In the genomic region with DNA sequence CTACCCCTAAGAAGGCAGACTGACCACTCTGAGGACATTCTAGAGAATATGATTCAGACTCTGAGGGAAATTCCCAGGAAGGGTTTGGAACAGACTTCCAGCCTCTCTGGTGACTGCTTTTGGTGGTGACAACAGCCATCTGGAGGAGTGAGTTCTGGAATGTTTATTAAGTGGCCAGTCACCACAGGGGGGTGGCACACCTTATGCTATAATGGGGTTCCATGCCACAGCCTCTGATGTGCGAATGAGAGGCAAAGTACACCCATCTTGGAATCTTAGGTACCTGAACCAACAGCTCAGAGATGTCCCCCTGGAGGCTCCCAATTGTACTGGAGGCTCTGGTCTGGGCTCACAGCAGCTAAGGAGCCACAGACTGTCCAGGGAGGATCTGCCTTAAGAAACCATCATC, we compare ENCODE assay signal across 17 cellular contexts. TPM values are rescaled to one million over a fixed set of nuclear protein-coding genes. Genes with fewer than 3 reads are reported as not detected.
DNase-seq lines count a peak whose midpoint lies in the region; ATAC-seq, FAIRE-seq and TF ChIP-seq lines count a peak whose summit lies in the region.
"Had no signal": no experiment of that assay in that cellular context is flagged by ENCODE, and none has a peak within 500 bp of the region (broad histone marks: within the 10 kb centered on the region; RNA-seq: fewer than 3 reads in every experiment).

No MANE protein-coding gene starts in this region.

- H3K4me3 ChIP-seq in HepG2 (replicated peaks in 1 of 3; ENCODE audit: insufficient read depth in 1 of 3, low read depth in 2 of 3, low read length in 3 of 3) (no peak overlapping the region), right lobe of liver (no peak overlapping the region), astrocyte (ENCODE audit: insufficient read depth, low read depth, low read length) (no peak overlapping the region)
- H3K4me3 ChIP-seq: skin epidermis had no signal

- no peak for TF ChIP-seq CTCF in HepG2 (CRISPR knock-in tag; IDR thresholded peaks at IDR 0.05)
- TF ChIP-seq CTCF in right lobe of liver (IDR thresholded peaks at IDR 0.05): no peak
- TF ChIP-seq CTCF in astrocyte (IDR thresholded peaks at IDR 0.05; ENCODE audit: insufficient read depth, low read depth, low read length): no peak

- H3K27me3 ChIP-seq in HepG2 (ENCODE audit: control insufficient read depth in 1 of 2, insufficient read depth in 2 of 2, low read length in 2 of 2) (no peaks in the 10 kb centered on the region), right lobe of liver (no peaks in the 10 kb centered on the region), astrocyte (ENCODE audit: insufficient read depth, low read length) (no peaks in the 10 kb centered on the region)

- 0 out of 4 replicates have a peak, but pooled peaks of 1 of the 2 experiments have one; percentile 2 for TF ChIP-seq POLR2A in HepG2 (IDR thresholded peaks at IDR 0.05; ENCODE audit: insufficient read depth in 1 of 2, low read depth in 2 of 2, low read length in 2 of 2)
- TF ChIP-seq POLR2A in right lobe of liver (IDR thresholded peaks at IDR 0.05): no peak

- H2AFZ ChIP-seq in HepG2 (ENCODE audit: low read length) (no peak overlapping the region), astrocyte (ENCODE audit: low read depth, low read length) (no peak overlapping the region)

- H3K27ac Mint-ChIP-seq in astrocyte (ENCODE audit: unreplicated experiment): peak overlapping the region; percentile 9
- no peak overlapping the region for H3K27ac Mint-ChIP-seq in activated CD4-positive, alpha-beta memory T cell treated with anti-CD3 and anti-CD28 coated beads for 36 hours
- H3K27ac Mint-ChIP-seq: activated naive CD8-positive, alpha-beta T cell had no signal

- TF ChIP-seq RAD21 in HepG2 (CRISPR knock-in tag; IDR thresholded peaks at IDR 0.05): no peak

- CTCF ChIA-PET in HepG2 (lab: Yijun Ruan, JAX; ENCODE audit: low intra/inter-chr PET ratio, low total read pairs): interaction anchor here (1.6 kb wide), 1 partner anchor 9 kb away, joined by 5 read pairs; a partner anchor contains a TSS
- CTCF ChIA-PET in activated CD4-positive, alpha-beta memory T cell treated with anti-CD3 and anti-CD28 coated beads for 36 hours (lab: Charles Lee): interaction anchor here (0.7 to 2.7 kb wide), 5 partner anchors 9 to 56 kb away, joined by 3 to 18 read pairs (median 16); a partner anchor contains a TSS

- H3K79me2 ChIP-seq in HepG2 (ENCODE audit: insufficient read depth, low read length) (no peaks in the 10 kb centered on the region), astrocyte (ENCODE audit: insufficient read depth, low read length) (no peaks in the 10 kb centered on the region)

- POLR2A ChIA-PET in HepG2 (lab: Yijun Ruan, JAX): interaction anchor here (0.6 to 13.2 kb wide), 30 partner anchors 9 to 931 kb away, joined by 3 to 254 read pairs (median 5); a partner anchor contains a TSS
- POLR2A ChIA-PET in activated CD4-positive, alpha-beta memory T cell treated with anti-CD3 and anti-CD28 coated beads for 36 hours (lab: Charles Lee): interaction anchor here (1.2 to 2.9 kb wide), 2 partner anchors 8 to 19 kb away, joined by 3 to 8 read pairs; a partner anchor contains a TSS

- no peak overlapping the region for H3K4me3 Mint-ChIP-seq in astrocyte (ENCODE audit: unreplicated experiment)
- no peak overlapping the region for H3K4me3 Mint-ChIP-seq in activated CD4-positive, alpha-beta memory T cell treated with anti-CD3 and anti-CD28 coated beads for 36 hours
- H3K4me3 Mint-ChIP-seq: activated naive CD8-positive, alpha-beta T cell had no signal

- no peaks in the 10 kb centered on the region for H3K9me3 Mint-ChIP-seq in astrocyte (ENCODE audit: unreplicated experiment)
- H3K9me3 Mint-ChIP-seq in activated CD4-positive, alpha-beta memory T cell treated with anti-CD3 and anti-CD28 coated beads for 36 hours: no peaks in the 10 kb centered on the region

- DNase-seq in HepG2 (ENCODE audit: low spot score): no peak
- no peak for DNase-seq in right lobe of liver
- DNase-seq in astrocyte (ENCODE audit: low read depth): peak; percentile 47
- DNase-seq in hepatic stellate cell (ENCODE audit: low spot score): peak; percentile 79
- no peak for DNase-seq in superior temporal gyrus (ENCODE audit: extremely low spot score)
- DNase-seq in Ammon's horn (ENCODE audit: low spot score): no peak
- no peak for DNase-seq in activated CD4-positive, alpha-beta memory T cell treated with anti-CD3 and anti-CD28 coated beads for 36 hours
- no peak for DNase-seq in ureter (ENCODE audit: low spot score)
- DNase-seq: activated CD8-positive, alpha-beta memory T cell treated with anti-CD3 and anti-CD28 coated beads, Interleukin-2, amount 50 U/mL, for 48 hours; midbrain; NCI-H2171 treated with DMSO at 0.1 percent for 48 hours; nucleus accumbens; SW 1271 had no signal

- H3K36me3 Mint-ChIP-seq in astrocyte (ENCODE audit: low read depth, unreplicated experiment): peaks cover 26% of the 10 kb centered on the region
- H3K36me3 Mint-ChIP-seq in activated CD4-positive, alpha-beta memory T cell treated with anti-CD3 and anti-CD28 coated beads for 36 hours: no peaks in the 10 kb centered on the region

- peaks cover 22% of the 10 kb centered on the region for H3K4me1 Mint-ChIP-seq in astrocyte (ENCODE audit: low read depth, unreplicated experiment)
- peaks cover 28% of the 10 kb centered on the region for H3K4me1 Mint-ChIP-seq in activated CD4-positive, alpha-beta memory T cell treated with anti-CD3 and anti-CD28 coated beads for 36 hours (ENCODE audit: low read depth)

- peaks cover under 1% of the 10 kb centered on the region for H3K27me3 Mint-ChIP-seq in astrocyte (ENCODE audit: low read depth, unreplicated experiment)
- H3K27me3 Mint-ChIP-seq in activated CD4-positive, alpha-beta memory T cell treated with anti-CD3 and anti-CD28 coated beads for 36 hours: no peaks in the 10 kb centered on the region
- H3K27me3 Mint-ChIP-seq: activated naive CD8-positive, alpha-beta T cell had no signal

- intact Hi-C loops in HepG2 (cut with micrococcal nuclease; ENCODE audit: unreplicated experiment) (loop anchor here (1.0 kb wide), 1 partner anchor 19 kb away; a partner anchor contains a TSS), right lobe of liver (cut with DNase I) (no loop called here)
- intact Hi-C loops in activated CD4-positive, alpha-beta memory T cell treated with anti-CD3 and anti-CD28 coated beads for 36 hours (cut with micrococcal nuclease): no loop called here

- H3K9ac ChIP-seq in HepG2 (ENCODE audit: insufficient read depth, low read depth, low read length) (peak overlapping the region; percentile 61), astrocyte (ENCODE audit: low read length) (peak overlapping the region; percentile 8)

- FAIRE-seq in HepG2 (lab: Jason Lieb, UNC): no peak
- no peak for FAIRE-seq in astrocyte (lab: Jason Lieb, UNC)
- FAIRE-seq: colon had no signal

- 100% methylated on average over 1 of the region's 1 CpG for WGBS in HepG2 (ENCODE audit: low lambda C conversion rate)
- WGBS in right lobe of liver (ENCODE audit: insufficient coverage, low coverage, low lambda C conversion rate, missing lambda C conversion rate): no CpG with 5 or more reads among the region's 1 CpG

- H3K9me3 ChIP-seq in HepG2 (ENCODE audit: low read length) (no peaks in the 10 kb centered on the region), right lobe of liver (no peaks in the 10 kb centered on the region), astrocyte (ENCODE audit: insufficient read depth, low read depth, low read length) (no peaks in the 10 kb centered on the region)

- H3K27ac ChIP-seq in HepG2 (ENCODE audit: extremely low read length, insufficient read depth, low read length) (peak overlapping the region; percentile 59), right lobe of liver (no peak overlapping the region), astrocyte (ENCODE audit: low read depth, low read length) (no peak overlapping the region)

- no TSS peak for BruUV-seq in HepG2 (replicated peaks; lab: Mats Ljungman, UMichigan)

- TF ChIP-seq EP300 in HepG2 (IDR thresholded peaks at IDR 0.05; ENCODE audit: low read depth in 2 of 2, low read length in 2 of 2) (no peak), HepG2 (CRISPR knock-in tag; IDR thresholded peaks at IDR 0.05; ENCODE audit: borderline replicate concordance) (no peak)

- ATAC-seq in HepG2 (peak; percentile 32), right lobe of liver (no peak)
- ATAC-seq: activated CD4-positive, CD25-positive, alpha-beta regulatory T cell treated with anti-CD3 and anti-CD28 coated beads, Interleukin-2, amount 50 U/mL, for 24 hours had no signal

- H3K4me1 ChIP-seq in HepG2 (ENCODE audit: insufficient read depth, low read length) (peaks cover 35% of the 10 kb centered on the region), right lobe of liver (no peaks in the 10 kb centered on the region), astrocyte (ENCODE audit: insufficient read depth, low read length) (peaks cover 11% of the 10 kb centered on the region)

- peaks cover 0 to 1% of the 10 kb centered on the region in 2 experiments; a peak in 1 of 5 replicates for H3K36me3 ChIP-seq in HepG2 (replicated peaks in 1 of 2; ENCODE audit: control insufficient read depth in 1 of 2, insufficient read depth in 2 of 2, low read length in 2 of 2)
- H3K36me3 ChIP-seq in right lobe of liver: no peaks in the 10 kb centered on the region
- no peaks in the 10 kb centered on the region for H3K36me3 ChIP-seq in astrocyte (ENCODE audit: insufficient read depth, low read length)

- H4K20me1 ChIP-seq in HepG2 (ENCODE audit: insufficient read depth, low read length): no peaks in the 10 kb centered on the region
- H4K20me1 ChIP-seq in astrocyte (ENCODE audit: insufficient read depth, low read length): no peaks in the 10 kb centered on the region

- in situ Hi-C loops in HepG2 (cut with HindIII; ENCODE audit: extremely low pct_ligation_motif_present, low pct_unique_long_range_greater_than_20kb): no loop called here

- peak overlapping the region; percentile 59 for H3K4me2 ChIP-seq in HepG2 (ENCODE audit: low read depth, low read length)
- H3K4me2 ChIP-seq in astrocyte (ENCODE audit: low read length): no peak overlapping the region

RNA-seq across cellular contexts. Expression of a gene that starts 9.5 kb away (rescaled TPM):
- 73.5 and 73.7 TPM in 2 replicates for total RNA-seq in HepG2 (2016; rRNA removed; fragmentation: Illumina TruSeq; extraction: Trizol)
- total RNA-seq in HepG2 (2016; cell fraction: cytosol; rRNA removed; fragmentation: Illumina TruSeq; extraction: Trizol; ENCODE audit: low read depth): 13.7 and 18.4 TPM in 2 replicates
- total RNA-seq in HepG2 (2016; cell fraction: insoluble cytoplasmic fraction; rRNA removed; fragmentation: Illumina TruSeq; extraction: Trizol): 68.8 and 73.9 TPM in 2 replicates
- 41.9 and 48.5 TPM in 2 replicates for total RNA-seq in HepG2 (2016; cell fraction: membrane; rRNA removed; fragmentation: Illumina TruSeq; extraction: Trizol)
- total RNA-seq in HepG2 (2016; cell fraction: nucleus; rRNA removed; fragmentation: Illumina TruSeq; extraction: Trizol): 48.8 and 53.9 TPM in 2 replicates
- 52.0 and 59.8 TPM in 2 replicates for polyA plus RNA-seq in HepG2 (2011; rRNA removed)
- 32.2 and 34.7 TPM in 2 replicates for polyA plus RNA-seq in HepG2 (2011; cell fraction: cytosol; rRNA removed)
- polyA plus RNA-seq in HepG2 (2011; cell fraction: nucleus; rRNA removed): 73.2 and 83.2 TPM in 2 replicates
- 36.1 and 60.0 TPM in 2 replicates for polyA plus RNA-seq in HepG2 (2012)
- polyA plus RNA-seq in HepG2 (2016; cell fraction: cytosol; fragmentation: Illumina TruSeq; extraction: Trizol; ENCODE audit: low read depth): 10.3 and 11.1 TPM in 2 replicates
- 65.8 and 69.3 TPM in 2 replicates for polyA plus RNA-seq in HepG2 (2016; cell fraction: insoluble cytoplasmic fraction; fragmentation: Illumina TruSeq; extraction: Trizol; ENCODE audit: low read depth)
- polyA plus RNA-seq in HepG2 (2016; cell fraction: membrane; fragmentation: Illumina TruSeq; extraction: Trizol; ENCODE audit: low read depth): 26.7 and 30.0 TPM in 2 replicates
- 53.3 and 55.1 TPM in 2 replicates for polyA plus RNA-seq in HepG2 (2016; cell fraction: nucleus; fragmentation: Illumina TruSeq; extraction: Trizol; ENCODE audit: insufficient read depth, low read depth)
- polyA minus RNA-seq in HepG2 (2011; rRNA and poly(A)+ RNA removed; ENCODE audit: low replicate concordance): 36.9 and 44.7 TPM in 2 replicates
- 25.1 and 30.9 TPM in 2 replicates for polyA minus RNA-seq in HepG2 (2011; cell fraction: cytosol; rRNA and poly(A)+ RNA removed)
- polyA minus RNA-seq in HepG2 (2011; cell fraction: nucleus; rRNA and poly(A)+ RNA removed): 82.3 and 93.4 TPM in 2 replicates
- total RNA-seq in right lobe of liver: 10 to 100 TPM; 13.4 to 28.1 (median 24.1) TPM
- 33.0 and 36.2 TPM in 2 replicates for total RNA-seq in astrocyte
- total RNA-seq in activated CD4-positive, alpha-beta memory T cell treated with anti-CD3 and anti-CD28 coated beads for 36 hours: 100 to 1,000 TPM in 1 of 2 experiments, 10 to 100 TPM in 1; 94.9 to 101 TPM
- 82.5 TPM for total RNA-seq in ureter

RNA-seq across cellular contexts. Expression of a gene that starts 11.1 kb away (rescaled TPM):
- total RNA-seq in HepG2 (2016; rRNA removed; fragmentation: Illumina TruSeq; extraction: Trizol): 1.9 and 3.2 TPM in 2 replicates
- 2.0 and 2.8 TPM in 2 replicates for total RNA-seq in HepG2 (2016; cell fraction: cytosol; rRNA removed; fragmentation: Illumina TruSeq; extraction: Trizol; ENCODE audit: low read depth)
- total RNA-seq in HepG2 (2016; cell fraction: insoluble cytoplasmic fraction; rRNA removed; fragmentation: Illumina TruSeq; extraction: Trizol): 0.86 and 4.5 TPM in 2 replicates
- total RNA-seq in HepG2 (2016; cell fraction: membrane; rRNA removed; fragmentation: Illumina TruSeq; extraction: Trizol): 2.8 and 3.2 TPM in 2 replicates
- total RNA-seq in HepG2 (2016; cell fraction: nucleus; rRNA removed; fragmentation: Illumina TruSeq; extraction: Trizol): 5.9 and 9.4 TPM in 2 replicates
- 9.5 and 10.6 TPM in 2 replicates for polyA plus RNA-seq in HepG2 (2011; rRNA removed)
- polyA plus RNA-seq in HepG2 (2011; cell fraction: cytosol; rRNA removed): 2.8 and 4.4 TPM in 2 replicates
- 70.4 and 118 TPM in 2 replicates for polyA plus RNA-seq in HepG2 (2011; cell fraction: nucleus; rRNA removed)
- 5.0 and 6.8 TPM in 2 replicates for polyA plus RNA-seq in HepG2 (2012)
- 1.5 and 2.0 TPM in 2 replicates for polyA plus RNA-seq in HepG2 (2016; cell fraction: cytosol; fragmentation: Illumina TruSeq; extraction: Trizol; ENCODE audit: low read depth)
- polyA plus RNA-seq in HepG2 (2016; cell fraction: insoluble cytoplasmic fraction; fragmentation: Illumina TruSeq; extraction: Trizol; ENCODE audit: low read depth): 1.4 and 1.7 TPM in 2 replicates
- polyA plus RNA-seq in HepG2 (2016; cell fraction: membrane; fragmentation: Illumina TruSeq; extraction: Trizol; ENCODE audit: low read depth): 1.9 and 2.6 TPM in 2 replicates
- 19.1 and 23.5 TPM in 2 replicates for polyA plus RNA-seq in HepG2 (2016; cell fraction: nucleus; fragmentation: Illumina TruSeq; extraction: Trizol; ENCODE audit: insufficient read depth, low read depth)
- polyA minus RNA-seq in HepG2 (2011; rRNA and poly(A)+ RNA removed; ENCODE audit: low replicate concordance): 10.5 and 15.8 TPM in 2 replicates
- 1.6 TPM in 1 of 2 replicates, not detected in the other for polyA minus RNA-seq in HepG2 (2011; cell fraction: cytosol; rRNA and poly(A)+ RNA removed)
- polyA minus RNA-seq in HepG2 (2011; cell fraction: nucleus; rRNA and poly(A)+ RNA removed): 19.0 and 26.3 TPM in 2 replicates
- total RNA-seq in right lobe of liver: 1 to 10 TPM in 2 of 6 experiments, under 1 TPM in 4; 0.37 to 1.9 (median 0.77) TPM
- 3.8 and 4.8 TPM in 2 replicates for total RNA-seq in astrocyte
- 1 to 10 TPM; 3.7 to 4.5 TPM for total RNA-seq in activated CD4-positive, alpha-beta memory T cell treated with anti-CD3 and anti-CD28 coated beads for 36 hours
- 7.7 TPM for total RNA-seq in ureter

RNA-seq across cellular contexts. Expression of a gene that starts 19.2 kb away (rescaled TPM):
- total RNA-seq in HepG2 (2016; rRNA removed; fragmentation: Illumina TruSeq; extraction: Trizol): 273 and 345 TPM in 2 replicates
- total RNA-seq in HepG2 (2016; cell fraction: cytosol; rRNA removed; fragmentation: Illumina TruSeq; extraction: Trizol; ENCODE audit: low read depth): 151 and 152 TPM in 2 replicates
- total RNA-seq in HepG2 (2016; cell fraction: insoluble cytoplasmic fraction; rRNA removed; fragmentation: Illumina TruSeq; extraction: Trizol): 269 and 346 TPM in 2 replicates
- 294 and 315 TPM in 2 replicates for total RNA-seq in HepG2 (2016; cell fraction: membrane; rRNA removed; fragmentation: Illumina TruSeq; extraction: Trizol)
- total RNA-seq in HepG2 (2016; cell fraction: nucleus; rRNA removed; fragmentation: Illumina TruSeq; extraction: Trizol): 141 and 150 TPM in 2 replicates
- 185 and 210 TPM in 2 replicates for polyA plus RNA-seq in HepG2 (2011; rRNA removed)
- 161 and 177 TPM in 2 replicates for polyA plus RNA-seq in HepG2 (2011; cell fraction: cytosol; rRNA removed)
- 147 and 170 TPM in 2 replicates for polyA plus RNA-seq in HepG2 (2011; cell fraction: nucleus; rRNA removed)
- polyA plus RNA-seq in HepG2 (2012): 162 and 212 TPM in 2 replicates
- polyA plus RNA-seq in HepG2 (2016; cell fraction: cytosol; fragmentation: Illumina TruSeq; extraction: Trizol; ENCODE audit: low read depth): 118 and 119 TPM in 2 replicates
- 260 and 276 TPM in 2 replicates for polyA plus RNA-seq in HepG2 (2016; cell fraction: insoluble cytoplasmic fraction; fragmentation: Illumina TruSeq; extraction: Trizol; ENCODE audit: low read depth)
- 194 and 205 TPM in 2 replicates for polyA plus RNA-seq in HepG2 (2016; cell fraction: membrane; fragmentation: Illumina TruSeq; extraction: Trizol; ENCODE audit: low read depth)
- 151 and 154 TPM in 2 replicates for polyA plus RNA-seq in HepG2 (2016; cell fraction: nucleus; fragmentation: Illumina TruSeq; extraction: Trizol; ENCODE audit: insufficient read depth, low read depth)
- polyA minus RNA-seq in HepG2 (2011; rRNA and poly(A)+ RNA removed; ENCODE audit: low replicate concordance): 58.4 and 179 TPM in 2 replicates
- 65.5 and 85.5 TPM in 2 replicates for polyA minus RNA-seq in HepG2 (2011; cell fraction: cytosol; rRNA and poly(A)+ RNA removed)
- 138 and 175 TPM in 2 replicates for polyA minus RNA-seq in HepG2 (2011; cell fraction: nucleus; rRNA and poly(A)+ RNA removed)
- 10 to 100 TPM; 26.2 to 40.2 (median 34.2) TPM for total RNA-seq in right lobe of liver
- 55.5 and 66.5 TPM in 2 replicates for total RNA-seq in astrocyte
- 10 to 100 TPM; 56.9 to 64.6 TPM for total RNA-seq in activated CD4-positive, alpha-beta memory T cell treated with anti-CD3 and anti-CD28 coated beads for 36 hours
- total RNA-seq in ureter: 78.7 TPM

RNA-seq across cellular contexts. Expression of a gene that starts 19.5 kb away (rescaled TPM):
- total RNA-seq in HepG2 (2016; rRNA removed; fragmentation: Illumina TruSeq; extraction: Trizol) (31.2 and 57.9 TPM in 2 replicates), right lobe of liver (10 to 100 TPM; 11.5 to 28.3 (median 15.2) TPM), astrocyte (26.6 and 27.3 TPM in 2 replicates), ureter (36.1 TPM)
- 53.1 and 55.5 TPM in 2 replicates for total RNA-seq in HepG2 (2016; cell fraction: cytosol; rRNA removed; fragmentation: Illumina TruSeq; extraction: Trizol; ENCODE audit: low read depth)
- total RNA-seq in HepG2 (2016; cell fraction: insoluble cytoplasmic fraction; rRNA removed; fragmentation: Illumina TruSeq; extraction: Trizol): 28.7 and 55.2 TPM in 2 replicates
- 39.6 and 50.8 TPM in 2 replicates for total RNA-seq in HepG2 (2016; cell fraction: membrane; rRNA removed; fragmentation: Illumina TruSeq; extraction: Trizol)
- total RNA-seq in HepG2 (2016; cell fraction: nucleus; rRNA removed; fragmentation: Illumina TruSeq; extraction: Trizol): 73.3 and 76.1 TPM in 2 replicates
- 90.8 and 111 TPM in 2 replicates for polyA plus RNA-seq in HepG2 (2011; rRNA removed)
- polyA plus RNA-seq in HepG2 (2011; cell fraction: cytosol; rRNA removed): 39.6 and 61.4 TPM in 2 replicates
- polyA plus RNA-seq in HepG2 (2011; cell fraction: nucleus; rRNA removed): 727 and 889 TPM in 2 replicates
- 57.8 and 65.9 TPM in 2 replicates for polyA plus RNA-seq in HepG2 (2012)
- polyA plus RNA-seq in HepG2 (2016; cell fraction: cytosol; fragmentation: Illumina TruSeq; extraction: Trizol; ENCODE audit: low read depth): 23.3 and 25.5 TPM in 2 replicates
- polyA plus RNA-seq in HepG2 (2016; cell fraction: insoluble cytoplasmic fraction; fragmentation: Illumina TruSeq; extraction: Trizol; ENCODE audit: low read depth): 26.2 and 35.5 TPM in 2 replicates
- polyA plus RNA-seq in HepG2 (2016; cell fraction: membrane; fragmentation: Illumina TruSeq; extraction: Trizol; ENCODE audit: low read depth): 26.4 and 35.2 TPM in 2 replicates
- polyA plus RNA-seq in HepG2 (2016; cell fraction: nucleus; fragmentation: Illumina TruSeq; extraction: Trizol; ENCODE audit: insufficient read depth, low read depth): 187 and 194 TPM in 2 replicates
- polyA minus RNA-seq in HepG2 (2011; rRNA and poly(A)+ RNA removed; ENCODE audit: low replicate concordance): 110 and 204 TPM in 2 replicates
- 28.8 and 31.7 TPM in 2 replicates for polyA minus RNA-seq in HepG2 (2011; cell fraction: cytosol; rRNA and poly(A)+ RNA removed)
- 149 and 154 TPM in 2 replicates for polyA minus RNA-seq in HepG2 (2011; cell fraction: nucleus; rRNA and poly(A)+ RNA removed)
- 10 to 100 TPM; 39.5 to 40.6 TPM for total RNA-seq in activated CD4-positive, alpha-beta memory T cell treated with anti-CD3 and anti-CD28 coated beads for 36 hours

RNA-seq across cellular contexts. Expression of a gene that starts 19.7 kb away (rescaled TPM):
- total RNA-seq in HepG2 (2016; rRNA removed; fragmentation: Illumina TruSeq; extraction: Trizol) (713 and 818 TPM in 2 replicates), right lobe of liver (10 to 100 TPM; 60.0 to 72.9 (median 68.7) TPM), astrocyte (233 and 251 TPM in 2 replicates), ureter (159 TPM)
- total RNA-seq in HepG2 (2016; cell fraction: cytosol; rRNA removed; fragmentation: Illumina TruSeq; extraction: Trizol; ENCODE audit: low read depth): 394 and 546 TPM in 2 replicates
- total RNA-seq in HepG2 (2016; cell fraction: insoluble cytoplasmic fraction; rRNA removed; fragmentation: Illumina TruSeq; extraction: Trizol): 727 and 841 TPM in 2 replicates
- 518 and 609 TPM in 2 replicates for total RNA-seq in HepG2 (2016; cell fraction: membrane; rRNA removed; fragmentation: Illumina TruSeq; extraction: Trizol)
- total RNA-seq in HepG2 (2016; cell fraction: nucleus; rRNA removed; fragmentation: Illumina TruSeq; extraction: Trizol): 243 and 273 TPM in 2 replicates
- 473 and 535 TPM in 2 replicates for polyA plus RNA-seq in HepG2 (2011; rRNA removed)
- polyA plus RNA-seq in HepG2 (2011; cell fraction: cytosol; rRNA removed): 355 and 455 TPM in 2 replicates
- 126 and 158 TPM in 2 replicates for polyA plus RNA-seq in HepG2 (2011; cell fraction: nucleus; rRNA removed)
- 433 and 508 TPM in 2 replicates for polyA plus RNA-seq in HepG2 (2012)
- polyA plus RNA-seq in HepG2 (2016; cell fraction: cytosol; fragmentation: Illumina TruSeq; extraction: Trizol; ENCODE audit: low read depth): 449 and 646 TPM in 2 replicates
- polyA plus RNA-seq in HepG2 (2016; cell fraction: insoluble cytoplasmic fraction; fragmentation: Illumina TruSeq; extraction: Trizol; ENCODE audit: low read depth): 889 and 948 TPM in 2 replicates
- polyA plus RNA-seq in HepG2 (2016; cell fraction: membrane; fragmentation: Illumina TruSeq; extraction: Trizol; ENCODE audit: low read depth): 521 and 635 TPM in 2 replicates
- 510 and 513 TPM in 2 replicates for polyA plus RNA-seq in HepG2 (2016; cell fraction: nucleus; fragmentation: Illumina TruSeq; extraction: Trizol; ENCODE audit: insufficient read depth, low read depth)
- 166 and 230 TPM in 2 replicates for polyA minus RNA-seq in HepG2 (2011; rRNA and poly(A)+ RNA removed; ENCODE audit: low replicate concordance)
- 89.3 and 98.3 TPM in 2 replicates for polyA minus RNA-seq in HepG2 (2011; cell fraction: cytosol; rRNA and poly(A)+ RNA removed)
- polyA minus RNA-seq in HepG2 (2011; cell fraction: nucleus; rRNA and poly(A)+ RNA removed): 88.1 and 108 TPM in 2 replicates
- total RNA-seq in activated CD4-positive, alpha-beta memory T cell treated with anti-CD3 and anti-CD28 coated beads for 36 hours: 100 to 1,000 TPM; 202 to 213 TPM

Comparison
In these comparisons a context has a peak if more than half of its experiments do, and no peak if none do; other contexts are left out.
1. DNase-seq: peak in astrocyte (single experiment) and hepatic stellate cell (single experiment); none in HepG2 (single experiment), right lobe of liver (0 of 3), superior temporal gyrus (single experiment), Ammon's horn (single experiment), activated CD4-positive, alpha-beta memory T cell treated with anti-CD3 and anti-CD28 coated beads for 36 hours (single experiment) and ureter (single experiment).